ENCODE assay signal across 21 cellular contexts in the genomic region with DNA sequence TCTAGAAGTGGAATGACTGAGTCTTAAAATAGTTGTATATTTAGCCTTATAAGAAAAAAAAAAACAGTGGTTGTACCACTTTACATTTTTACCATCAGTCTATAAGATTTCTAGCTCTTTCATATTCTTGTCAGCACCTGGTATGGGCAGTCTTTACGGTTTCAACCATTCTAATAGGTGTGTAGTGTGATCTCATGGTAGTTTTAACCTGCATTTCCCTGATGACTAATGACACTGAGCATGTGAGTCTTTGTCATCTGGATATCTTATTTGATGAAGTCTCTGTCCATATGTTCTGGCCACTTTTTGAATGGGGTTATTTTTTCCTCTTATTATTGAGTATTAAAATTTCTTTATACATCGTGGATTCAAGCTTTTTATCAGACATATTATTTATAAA.
A peak's percentile ranks its signal among the peaks of the same experiment; 100 is the strongest.
DNase-seq lines count a peak whose midpoint lies in the region; ATAC-seq and TF ChIP-seq lines count a peak whose summit lies in the region.
"Had no signal": no experiment of that assay in that cellular context is flagged by ENCODE, and none has a peak within 500 bp of the region (broad histone marks: within the 10 kb centered on the region; RNA-seq: fewer than 3 reads in every experiment).

No MANE protein-coding gene starts in this region.

- ATAC-seq in esophagus mucosa (peak; percentile 86), GM19035 (IDR thresholded peaks at IDR 0.05; ENCODE audit: unreplicated experiment) (no peak)
- ATAC-seq: CD8-positive, alpha-beta T cell had no signal

- H3K4me3 Mint-ChIP-seq in MCF 10A (ENCODE audit: unreplicated experiment) = no peak overlapping the region
- H3K4me3 Mint-ChIP-seq in immature natural killer cell = no peak overlapping the region
- H3K4me3 Mint-ChIP-seq: CD8-positive, alpha-beta T cell; T-helper 1 cell treated with Interleukin-12 subunit alpha and Interleukin-12 subunit beta and Interleukin-4 antibody, amounts not matched to agents 30 μg/mL and 1 μg/mL, for 36 hours had no signal

- H3K9me3 Mint-ChIP-seq in MCF 10A (ENCODE audit: unreplicated experiment) = no peaks in the 10 kb centered on the region
- H3K9me3 Mint-ChIP-seq in immature natural killer cell = peaks cover 0 to 8% (median 3%) of the 10 kb centered on the region in 6 donors
- H3K9me3 Mint-ChIP-seq: T-helper 1 cell treated with Interleukin-12 subunit alpha and Interleukin-12 subunit beta and Interleukin-4 antibody, amounts not matched to agents 30 μg/mL and 1 μg/mL, for 36 hours had no signal

- H3K4me3 ChIP-seq in breast epithelium = no peak overlapping the region
- H3K4me3 ChIP-seq: SJCRH30 had no signal

- DNase-seq in MCF 10A (ENCODE audit: unreplicated experiment) = peak; percentile 22
- no peak for DNase-seq in breast epithelium (ENCODE audit: low spot score in 2 of 2)
- DNase-seq in RWPE1 (ENCODE audit: low spot score) = peak; percentile 38
- DNase-seq in central memory CD4-positive, alpha-beta T cell = no peak
- DNase-seq in GF-D8 (lab: John Stamatoyannopoulos, UW) = no peak
- no peak for DNase-seq in immature natural killer cell
- DNase-seq: C1 segment of cervical spinal cord; CD8-positive, alpha-beta T cell; DMS79; GOT3; HCEC 1CT; NCI-H1694 treated with DMSO at 0.1 percent for 48 hours; NCI-H446 treated with DMSO at 0.1 percent for 48 hours; NCI-H526 treated with DMSO at 0.1 percent for 48 hours; OCI-M1; SJCRH30 had no signal

- H3K27ac Mint-ChIP-seq in MCF 10A (ENCODE audit: low read depth, unreplicated experiment) (no peak overlapping the region), immature natural killer cell (no peak overlapping the region)
- H3K27ac Mint-ChIP-seq: CD8-positive, alpha-beta T cell; T-helper 1 cell treated with Interleukin-12 subunit alpha and Interleukin-12 subunit beta and Interleukin-4 antibody, amounts not matched to agents 30 μg/mL and 1 μg/mL, for 36 hours had no signal

- TF ChIP-seq CTCF in MCF 10A (IDR thresholded peaks at IDR 0.05; ENCODE audit: unreplicated experiment) = no peak
- no peak for TF ChIP-seq CTCF in breast epithelium (IDR thresholded peaks at IDR 0.05)
- TF ChIP-seq CTCF in RWPE1 (conservative IDR thresholded peaks at IDR 0.05; ENCODE audit: low read depth) = no peak

- POLR2A ChIA-PET in MCF 10A (lab: Yijun Ruan, JAX) (interaction anchor here (1.5 to 2.3 kb wide), 4 partner anchors 9 to 125 kb away, joined by 4 to 6 read pairs (median 6); no protein-coding TSS in a partner anchor), RWPE1 (lab: Yijun Ruan, JAX; ENCODE audit: low non-redundant PET) (no interaction called here)

- CTCF ChIA-PET in MCF 10A (lab: Yijun Ruan, JAX) = interaction anchor here (0.9 to 1.3 kb wide), 8 partner anchors 14 to 370 kb away, joined by 3 to 8 read pairs (median 4); no protein-coding TSS in a partner anchor
- CTCF ChIA-PET in RWPE1 (lab: Yijun Ruan, JAX) = interaction anchor here (0.7 to 0.8 kb wide), 2 partner anchors 44 to 155 kb away, joined by 4 read pairs; no protein-coding TSS in a partner anchor

- H3K4me1 ChIP-seq in breast epithelium = peaks cover 0 to 9% of the 10 kb centered on the region in 2 donors

- H3K36me3 ChIP-seq in breast epithelium = no peaks in the 10 kb centered on the region
- H3K36me3 ChIP-seq: SJCRH30 had no signal

- H3K27me3 Mint-ChIP-seq in MCF 10A (ENCODE audit: insufficient read depth, unreplicated experiment) (no peaks in the 10 kb centered on the region), immature natural killer cell (ENCODE audit: low read depth in 3 of 3) (peaks cover 0 to 2% (median 0%) of the 10 kb centered on the region in 3 donors)

- intact Hi-C loops in MCF 10A (cut with micrococcal nuclease) = no loop called here
- intact Hi-C loops in breast epithelium (cut with DNase I; ENCODE audit: low total_unique reads) = no loop called here

- H3K4me1 Mint-ChIP-seq in MCF 10A (ENCODE audit: insufficient read depth, unreplicated experiment) (peaks cover 18% of the 10 kb centered on the region), immature natural killer cell (no peaks in the 10 kb centered on the region)

- no peaks in the 10 kb centered on the region for H3K36me3 Mint-ChIP-seq in MCF 10A (ENCODE audit: insufficient read depth, unreplicated experiment)
- H3K36me3 Mint-ChIP-seq in immature natural killer cell = no peaks in the 10 kb centered on the region
- H3K36me3 Mint-ChIP-seq: CD8-positive, alpha-beta T cell had no signal

- no TSS peak for BruUV-seq in MCF 10A (replicated peaks; lab: Mats Ljungman, UMichigan)

- no peaks in the 10 kb centered on the region for H3K27me3 ChIP-seq in breast epithelium
- H3K27me3 ChIP-seq: SJCRH30 had no signal

- no peaks in the 10 kb centered on the region for H3K9me3 ChIP-seq in breast epithelium
- H3K9me3 ChIP-seq: SJCRH30 had no signal

- H3K27ac ChIP-seq in breast epithelium (no peak overlapping the region), RWPE1 (no peak overlapping the region)
- H3K27ac ChIP-seq: HL-60, KMS-11, SJCRH30 had no signal

- TF ChIP-seq POLR2A in breast epithelium (IDR thresholded peaks at IDR 0.05) = no peak

Comparison
In these comparisons a context has a peak if more than half of its experiments do, and no peak if none do; other contexts are left out.
1. DNase-seq: peak in MCF 10A (single experiment) and RWPE1 (single experiment); none in breast epithelium (0 of 2), central memory CD4-positive, alpha-beta T cell (single experiment), GF-D8 (single experiment) and immature natural killer cell (0 of 3).